12 cellular contexts compared by ENCODE assay signal in the genomic region with DNA sequence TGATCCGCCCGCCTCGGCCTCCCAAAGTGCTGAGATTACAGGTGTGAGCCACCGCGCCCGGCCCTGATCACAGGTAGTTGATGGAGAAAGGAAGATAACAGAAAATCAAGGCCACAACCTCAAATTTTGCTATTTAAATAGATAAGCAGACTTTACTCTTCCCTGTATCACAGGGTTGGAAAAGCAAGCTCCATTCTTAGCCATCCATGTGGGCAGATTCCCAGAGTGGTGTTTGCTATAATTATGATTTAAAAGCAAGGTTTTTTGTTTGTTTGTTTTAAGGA. TPM values are rescaled to one million over a fixed set of nuclear protein-coding genes. Genes with fewer than 3 reads are reported as not detected.
DNase-seq lines count a peak whose midpoint lies in the region; ATAC-seq and TF ChIP-seq lines count a peak whose summit lies in the region.
"Had no signal": no experiment of that assay in that cellular context is flagged by ENCODE, and none has a peak within 500 bp of the region (broad histone marks: within the 10 kb centered on the region; RNA-seq: fewer than 3 reads in every experiment).

No MANE protein-coding gene starts in this region.

- TF ChIP-seq CTCF in heart left ventricle (IDR thresholded peaks at IDR 0.05) (no peak), upper lobe of right lung (IDR thresholded peaks at IDR 0.05) (no peak), endodermal cell (conservative IDR thresholded peaks at IDR 0.05) (no peak)

- ATAC-seq in Right ventricle myocardium inferior = no peak
- ATAC-seq in heart left ventricle = no peak
- no peak for ATAC-seq in activated naive CD8-positive, alpha-beta T cell treated with anti-CD3 and anti-CD28 coated beads, Interleukin-2, amount 10 ng/mL, durations not matched to agents 7 days and 5 days (ENCODE audit: low read depth)
- ATAC-seq in upper lobe of right lung = no peak
- ATAC-seq: gastrocnemius medialis had no signal

- peaks cover 2 to 85% (median 25%) of the 10 kb centered on the region in 12 donors for H3K4me1 ChIP-seq in heart left ventricle
- peaks cover 20 to 22% of the 10 kb centered on the region in 2 donors for H3K4me1 ChIP-seq in muscle layer of duodenum (ENCODE audit: control insufficient read depth in 1 of 2, insufficient read depth in 2 of 2, low read length in 2 of 2)
- H3K4me1 ChIP-seq in upper lobe of right lung = peaks cover 78% of the 10 kb centered on the region
- H3K4me1 ChIP-seq in endodermal cell (ENCODE audit: control insufficient read depth, insufficient read depth, low read length) = no peaks in the 10 kb centered on the region

- WGBS in heart left ventricle, 4 donors = 93 to 97% (median 95%) methylated on average over 6 of the region's 6 CpGs
- WGBS in endodermal cell (ENCODE audit: insufficient coverage in 1 of 2, insufficient read length in 1 of 2), 2 experiments = 81 to 96% methylated on average over 3 to 6 of the region's 6 CpGs

- no peaks in the 10 kb centered on the region for H3K36me3 ChIP-seq in heart left ventricle
- no peaks in the 10 kb centered on the region for H3K36me3 ChIP-seq in muscle layer of duodenum (ENCODE audit: control insufficient read depth in 1 of 2, insufficient read depth in 2 of 2, low read length in 2 of 2)
- no peaks in the 10 kb centered on the region for H3K36me3 ChIP-seq in upper lobe of right lung
- no peaks in the 10 kb centered on the region for H3K36me3 ChIP-seq in endodermal cell (ENCODE audit: control insufficient read depth, insufficient read depth, low read length)
- H3K36me3 ChIP-seq: gastrocnemius medialis had no signal

- no peaks in the 10 kb centered on the region for H3K9me3 ChIP-seq in heart left ventricle
- no peaks in the 10 kb centered on the region for H3K9me3 ChIP-seq in muscle layer of duodenum (ENCODE audit: control insufficient read depth in 1 of 2, low read length in 2 of 2)
- H3K9me3 ChIP-seq in upper lobe of right lung = no peaks in the 10 kb centered on the region
- no peaks in the 10 kb centered on the region for H3K9me3 ChIP-seq in endodermal cell (ENCODE audit: control insufficient read depth, low read length)
- H3K9me3 ChIP-seq: gastrocnemius medialis had no signal

- peak overlapping the region in 2 of 12 donors; percentile 88 to 95 for H3K27ac ChIP-seq in heart left ventricle
- peak overlapping the region; percentile 56 for H3K27ac ChIP-seq in muscle layer of duodenum (ENCODE audit: low read length)
- H3K27ac ChIP-seq in upper lobe of right lung = peak overlapping the region; percentile 98
- H3K27ac ChIP-seq in endodermal cell (ENCODE audit: low read depth, low read length) = no peak overlapping the region

- no peaks in the 10 kb centered on the region for H3K27me3 ChIP-seq in heart left ventricle
- H3K27me3 ChIP-seq in muscle layer of duodenum (ENCODE audit: low read depth, low read length) = no peaks in the 10 kb centered on the region
- H3K27me3 ChIP-seq in upper lobe of right lung = no peaks in the 10 kb centered on the region
- H3K27me3 ChIP-seq in endodermal cell (ENCODE audit: control insufficient read depth, insufficient read depth, low read length, poor library complexity, severe bottlenecking) = no peaks in the 10 kb centered on the region
- H3K27me3 ChIP-seq: dorsolateral prefrontal cortex, gastrocnemius medialis had no signal

- intact Hi-C loops in Right ventricle myocardium inferior (cut with DNase I) = no loop called here
- intact Hi-C loops in heart left ventricle (cut with DNase I) = no loop called here
- intact Hi-C loops in upper lobe of right lung (cut with DNase I) = no loop called here

- H3K27ac Mint-ChIP-seq in activated naive CD8-positive, alpha-beta T cell treated with anti-CD3 and anti-CD28 coated beads, Interleukin-2, amount 10 ng/mL, durations not matched to agents 7 days and 5 days = peak overlapping the region; percentile 74
- H3K27ac Mint-ChIP-seq in endodermal cell = no peak overlapping the region

- H3K4me1 Mint-ChIP-seq in activated naive CD8-positive, alpha-beta T cell treated with anti-CD3 and anti-CD28 coated beads, Interleukin-2, amount 10 ng/mL, durations not matched to agents 7 days and 5 days = peaks cover 50% of the 10 kb centered on the region
- H3K4me1 Mint-ChIP-seq in endodermal cell = peaks cover 19% of the 10 kb centered on the region

- POLR2A ChIA-PET in activated naive CD8-positive, alpha-beta T cell treated with anti-CD3 and anti-CD28 coated beads, Interleukin-2, amount 10 ng/mL, durations not matched to agents 7 days and 5 days (lab: Charles Lee) = interaction anchor here (1.5 to 2.2 kb wide), 2 partner anchors 10 to 86 kb away, joined by 3 to 7 read pairs; no protein-coding TSS in a partner anchor

- H3K36me3 Mint-ChIP-seq in activated naive CD8-positive, alpha-beta T cell treated with anti-CD3 and anti-CD28 coated beads, Interleukin-2, amount 10 ng/mL, durations not matched to agents 7 days and 5 days = no peaks in the 10 kb centered on the region
- H3K36me3 Mint-ChIP-seq in endodermal cell (ENCODE audit: low read depth) = no peaks in the 10 kb centered on the region
- H3K36me3 Mint-ChIP-seq: CD4-positive, alpha-beta memory T cell had no signal

- no peak for TF ChIP-seq POLR2A in heart left ventricle (IDR thresholded peaks at IDR 0.05)

- H3K27me3 Mint-ChIP-seq in activated naive CD8-positive, alpha-beta T cell treated with anti-CD3 and anti-CD28 coated beads, Interleukin-2, amount 10 ng/mL, durations not matched to agents 7 days and 5 days = no peaks in the 10 kb centered on the region
- no peaks in the 10 kb centered on the region for H3K27me3 Mint-ChIP-seq in endodermal cell (ENCODE audit: insufficient read depth)
- H3K27me3 Mint-ChIP-seq: CD4-positive, alpha-beta memory T cell had no signal

- H3K4me3 Mint-ChIP-seq in activated naive CD8-positive, alpha-beta T cell treated with anti-CD3 and anti-CD28 coated beads, Interleukin-2, amount 10 ng/mL, durations not matched to agents 7 days and 5 days = no peak overlapping the region
- no peak overlapping the region for H3K4me3 Mint-ChIP-seq in endodermal cell

- no peak overlapping the region for H3K9ac ChIP-seq in endodermal cell (ENCODE audit: extremely low read depth, low read length, poor library complexity, severe bottlenecking)

- peak overlapping the region in 1 of 12 donors; percentile 13 for H3K4me3 ChIP-seq in heart left ventricle
- H3K4me3 ChIP-seq in muscle layer of duodenum (ENCODE audit: low read depth in 1 of 2, low read length in 2 of 2) = no peak overlapping the region
- no peak overlapping the region for H3K4me3 ChIP-seq in upper lobe of right lung
- H3K4me3 ChIP-seq in endodermal cell (ENCODE audit: low read length) = no peak overlapping the region
- H3K4me3 ChIP-seq: dorsolateral prefrontal cortex, gastrocnemius medialis had no signal

- DNase-seq in Right ventricle myocardium inferior (ENCODE audit: missing footprints) (peak; percentile 71), heart left ventricle (no peak), upper lobe of right lung (no peak), endodermal cell (no peak), SW 1271 (lab: John Stamatoyannopoulos, UW) (no peak), D341Med (ENCODE audit: low spot score) (no peak)
- no peak for DNase-seq in activated naive CD8-positive, alpha-beta T cell treated with anti-CD3 and anti-CD28 coated beads, Interleukin-2, amount 10 ng/mL, durations not matched to agents 7 days and 5 days
- DNase-seq: dorsolateral prefrontal cortex, NCI-H446 had no signal

- no peaks in the 10 kb centered on the region for H3K9me3 Mint-ChIP-seq in activated naive CD8-positive, alpha-beta T cell treated with anti-CD3 and anti-CD28 coated beads, Interleukin-2, amount 10 ng/mL, durations not matched to agents 7 days and 5 days
- H3K9me3 Mint-ChIP-seq in endodermal cell = no peaks in the 10 kb centered on the region

RNA-seq across cellular contexts. Expression of a gene that starts 44.4 kb away (rescaled TPM):
- total RNA-seq in Right ventricle myocardium inferior = 8.4 TPM
- total RNA-seq in heart left ventricle = 1 to 10 TPM; 3.7 to 8.5 (median 6.2) TPM
- 1 to 10 TPM; 4.6 to 7.0 TPM for polyA plus RNA-seq in heart left ventricle
- 10 to 100 TPM; 16.5 to 21.1 TPM for total RNA-seq in activated naive CD8-positive, alpha-beta T cell treated with anti-CD3 and anti-CD28 coated beads, Interleukin-2, amount 10 ng/mL, durations not matched to agents 7 days and 5 days
- 15.3 TPM for total RNA-seq in upper lobe of right lung
- total RNA-seq in endodermal cell = 10 to 100 TPM; 17.5 to 24.1 TPM
- 20.2 TPM for polyA plus RNA-seq in endodermal cell (2013, experiment 1 of 2)
- polyA plus RNA-seq in endodermal cell (2013, experiment 2 of 2) = 17.1 TPM

RNA-seq across cellular contexts. Expression of a gene that starts 44.6 kb away (rescaled TPM):
- 21.4 TPM for total RNA-seq in Right ventricle myocardium inferior
- 10 to 100 TPM; 13.5 to 29.4 (median 24.5) TPM for total RNA-seq in heart left ventricle
- 10 to 100 TPM in 1 of 2 donors, 1 to 10 TPM in 1; 7.8 to 11.6 TPM for polyA plus RNA-seq in heart left ventricle
- 10 to 100 TPM; 46.3 to 49.4 TPM for total RNA-seq in activated naive CD8-positive, alpha-beta T cell treated with anti-CD3 and anti-CD28 coated beads, Interleukin-2, amount 10 ng/mL, durations not matched to agents 7 days and 5 days
- total RNA-seq in upper lobe of right lung = 34.9 TPM
- 10 to 100 TPM; 22.3 to 31.5 TPM for total RNA-seq in endodermal cell
- 22.9 TPM for polyA plus RNA-seq in endodermal cell (2013, experiment 1 of 2)
- polyA plus RNA-seq in endodermal cell (2013, experiment 2 of 2) = 21.7 TPM
